Comparison of ENCODE assay signal across 20 cellular contexts in genomic region chr11:766106-766940, GRCh38. TPM values are rescaled to one million over a fixed set of nuclear protein-coding genes. Genes with fewer than 3 reads are reported as not detected.
DNase-seq lines count a peak whose midpoint lies in the region; ATAC-seq, FAIRE-seq and TF ChIP-seq lines count a peak whose summit lies in the region.
"Had no signal": no experiment of that assay in that cellular context is flagged by ENCODE, and none has a peak within 500 bp of the region (broad histone marks: within the 10 kb centered on the region; RNA-seq: fewer than 3 reads in every experiment).

No MANE protein-coding gene starts in this region.

- H3K79me1 ChIP-seq in IMR-90 (ENCODE audit: low read depth in 1 of 2, low read length in 2 of 2) = peaks cover 5 to 55% of the 10 kb centered on the region in 2 experiments

- in situ Hi-C loops in IMR-90 (cut with MboI; ENCODE audit: low sequenced_read_pairs) = no loop called here

- H2BK20ac ChIP-seq in IMR-90 (ENCODE audit: low read depth, low read length) = no peak overlapping the region

- POLR2A ChIA-PET in activated CD4-positive, alpha-beta T cell treated with anti-CD3 and anti-CD28 coated beads, Interleukin-2, amount 10 ng/mL, durations not matched to agents 7 days and 5 days (lab: Charles Lee) = no interaction called here
- POLR2A ChIA-PET in IMR-90 (lab: Charles Lee; ENCODE audit: unreplicated experiment) (no interaction called here), endothelial cell of umbilical vein (lab: Charles Lee) (no interaction called here)

- intact Hi-C loops in IMR-90 (cut with micrococcal nuclease) (no loop called here), endothelial cell of umbilical vein (cut with micrococcal nuclease) (no loop called here)

- H2BK15ac ChIP-seq in IMR-90 (ENCODE audit: low read depth, low read length) = no peak overlapping the region

- no peak overlapping the region for H4K91ac ChIP-seq in IMR-90 (ENCODE audit: insufficient read depth, low read depth, low read length)

- CTCF ChIA-PET in activated CD4-positive, alpha-beta T cell treated with anti-CD3 and anti-CD28 coated beads, Interleukin-2, amount 10 ng/mL, durations not matched to agents 7 days and 5 days (lab: Charles Lee) = interaction anchor here (0.7 to 1.7 kb wide), 3 partner anchors 17 to 516 kb away, joined by 3 to 4 read pairs (median 4); no protein-coding TSS in a partner anchor
- CTCF ChIA-PET in IMR-90 (lab: Yijun Ruan, JAX) = no interaction called here
- CTCF ChIA-PET in endothelial cell of umbilical vein (lab: Charles Lee) = interaction anchor here (1.3 to 1.7 kb wide), 3 partner anchors 9 to 10 kb away, joined by 3 to 5 read pairs (median 4); no protein-coding TSS in a partner anchor

- ATAC-seq in IMR-90 (ENCODE audit: low read depth) (no peak), GM19328 (IDR thresholded peaks at IDR 0.05; ENCODE audit: unreplicated experiment) (no peak), HG03135 (IDR thresholded peaks at IDR 0.05; ENCODE audit: unreplicated experiment) (no peak)

- BruUV-seq in IMR-90 (replicated peaks; lab: Mats Ljungman, UMichigan) (no TSS peak), endothelial cell of umbilical vein (replicated peaks; lab: Mats Ljungman, UMichigan) (no TSS peak)

- peaks cover 3% of the 10 kb centered on the region; the same call in 1 of the 2 replicates for H3K9me1 ChIP-seq in IMR-90 (ENCODE audit: insufficient read depth, low read length)
- no peaks in the 10 kb centered on the region for H3K9me1 ChIP-seq in endothelial cell of umbilical vein (replicated peaks; ENCODE audit: control insufficient read depth, extremely low read depth, insufficient read depth, low read length)

- H3K9ac ChIP-seq in IMR-90 (ENCODE audit: low read depth, low read length) (no peak overlapping the region), endothelial cell of umbilical vein (replicated peaks; ENCODE audit: extremely low read depth, insufficient read depth, low read length) (no peak overlapping the region)

- no peak overlapping the region for H3K4me3 ChIP-seq in IMR-90 (ENCODE audit: insufficient read depth, low read depth, low read length)
- no peak overlapping the region for H3K4me3 ChIP-seq in endothelial cell of umbilical vein (replicated peaks in 1 of 3; ENCODE audit: insufficient read depth in 1 of 3, low read depth in 1 of 3, low read length in 3 of 3)
- H3K4me3 ChIP-seq: right atrium auricular region, uterus had no signal

- H4K20me1 ChIP-seq in IMR-90 (ENCODE audit: insufficient read depth, low read length) (peaks cover 52% of the 10 kb centered on the region), endothelial cell of umbilical vein (replicated peaks; ENCODE audit: control insufficient read depth, extremely low read depth, insufficient read depth, low read length) (no peaks in the 10 kb centered on the region)

- peaks cover 4% of the 10 kb centered on the region for H3K4me1 Mint-ChIP-seq in activated CD4-positive, alpha-beta T cell treated with anti-CD3 and anti-CD28 coated beads, Interleukin-2, amount 10 ng/mL, durations not matched to agents 7 days and 5 days
- H3K4me1 Mint-ChIP-seq: endodermal cell had no signal

- H2BK120ac ChIP-seq in IMR-90 (ENCODE audit: low read depth, low read length) = no peak overlapping the region

- H3K4me2 ChIP-seq in IMR-90 (ENCODE audit: low read depth, low read length) = no peak overlapping the region
- H3K4me2 ChIP-seq in endothelial cell of umbilical vein (ENCODE audit: insufficient read depth, low read length) = no peak overlapping the region

- no peaks in the 10 kb centered on the region for H3K27me3 Mint-ChIP-seq in activated CD4-positive, alpha-beta T cell treated with anti-CD3 and anti-CD28 coated beads, Interleukin-2, amount 10 ng/mL, durations not matched to agents 7 days and 5 days

- no peak overlapping the region for H3K18ac ChIP-seq in IMR-90 (ENCODE audit: low read depth, low read length)

- no peaks in the 10 kb centered on the region for H3K27me3 ChIP-seq in IMR-90 (ENCODE audit: control insufficient read depth, insufficient read depth, low read length)
- no peaks in the 10 kb centered on the region for H3K27me3 ChIP-seq in endothelial cell of umbilical vein (ENCODE audit: control insufficient read depth in 2 of 2, insufficient read depth in 2 of 2, low read length in 2 of 2)
- H3K27me3 ChIP-seq: right atrium auricular region, uterus had no signal

- H2BK5ac ChIP-seq in IMR-90 (ENCODE audit: low read depth, low read length, poor library complexity, severe bottlenecking) = no peak overlapping the region

- H3K9me3 ChIP-seq in IMR-90 (ENCODE audit: control insufficient read depth, insufficient read depth, low read length) (no peaks in the 10 kb centered on the region), endothelial cell of umbilical vein (replicated peaks; ENCODE audit: control insufficient read depth, insufficient read depth, low read length) (no peaks in the 10 kb centered on the region)
- H3K9me3 ChIP-seq: right atrium auricular region, uterus had no signal

- DNase-seq in activated CD4-positive, alpha-beta T cell treated with anti-CD3 and anti-CD28 coated beads, Interleukin-2, amount 10 ng/mL, durations not matched to agents 7 days and 5 days = no peak
- DNase-seq in activated CD4-positive, alpha-beta T cell treated with anti-CD3 and anti-CD28 coated beads for 1 hour = no peak
- DNase-seq in IMR-90 = no peak
- DNase-seq in endothelial cell of umbilical vein (ENCODE audit: low read depth, low spot score) = no peak
- DNase-seq: cerebellar nuclear complex, endodermal cell, HCEC 1CT, kidney, NCI-H187 treated with DMSO at 0.1 percent for 48 hours, SHP77 treated with DMSO at 0.1 percent for 48 hours, uterus had no signal

- no peak overlapping the region for H3K56ac ChIP-seq in IMR-90 (ENCODE audit: extremely low read depth, insufficient read depth, low read length)

- H3K23ac ChIP-seq in IMR-90 (ENCODE audit: low read depth, low read length) = no peak overlapping the region

- TF ChIP-seq POLR2A in IMR-90 (IDR thresholded peaks at IDR 0.05; ENCODE audit: low read depth, low read length) (no peak), endothelial cell of umbilical vein (IDR thresholded peaks at IDR 0.05; ENCODE audit: low read depth, low read length) (peak; percentile 8)

- peak overlapping the region; percentile 27 for H3K27ac Mint-ChIP-seq in activated CD4-positive, alpha-beta T cell treated with anti-CD3 and anti-CD28 coated beads, Interleukin-2, amount 10 ng/mL, durations not matched to agents 7 days and 5 days
- H3K27ac Mint-ChIP-seq: activated T-helper 1 cell treated with anti-CD3 and anti-CD28 coated beads, Interleukin-12 subunit alpha, Interleukin-12 subunit beta, Interleukin-2, Interleukin-4 antibody, amounts not matched to agents 30 ng/mL and 10 ng/mL and 1 ng/mL, durations not matched to agents 14 hours and 24 hours and 36 hours had no signal

- dilution Hi-C loops in IMR-90 (cut with HindIII; ENCODE audit: low sequenced_read_pairs, unreplicated experiment) = no loop called here
- dilution Hi-C loops in endothelial cell of umbilical vein (cut with MboI; ENCODE audit: extremely low pct_ligation_motif_present, low sequenced_read_pairs) = no loop called here

- H3K79me2 ChIP-seq in endothelial cell of umbilical vein (ENCODE audit: control insufficient read depth, insufficient read depth, low read length) = no peaks in the 10 kb centered on the region

- H3K27ac ChIP-seq in IMR-90 (ENCODE audit: insufficient read depth, low read length) (no peak overlapping the region), endothelial cell of umbilical vein (ENCODE audit: insufficient read depth, low read depth, low read length) (no peak overlapping the region)
- H3K27ac ChIP-seq: right atrium auricular region, uterus had no signal

- no peak for TF ChIP-seq RAD21 in IMR-90 (IDR thresholded peaks at IDR 0.05; ENCODE audit: low read length)

- no peak for FAIRE-seq in endothelial cell of umbilical vein (lab: Jason Lieb, UNC)
- FAIRE-seq: GM18507, kidney had no signal

- no peak overlapping the region for H2AK5ac ChIP-seq in IMR-90 (ENCODE audit: low read depth, low read length)

- H2AK9ac ChIP-seq in IMR-90 (replicated peaks; ENCODE audit: low read depth, low read length, poor library complexity) = no peak overlapping the region

- peak overlapping the region; percentile 52 for H2AFZ ChIP-seq in IMR-90 (replicated peaks; ENCODE audit: low read length, poor library complexity)
- no peak overlapping the region for H2AFZ ChIP-seq in endothelial cell of umbilical vein (ENCODE audit: low read depth, low read length)

- no peak overlapping the region for H4K8ac ChIP-seq in IMR-90 (ENCODE audit: low read depth in 2 of 2, low read length in 2 of 2)

- H3K4ac ChIP-seq in IMR-90 (ENCODE audit: low read depth, low read length) = no peak overlapping the region

- H3K14ac ChIP-seq in IMR-90 (replicated peaks; ENCODE audit: low read depth, low read length) = no peak overlapping the region

- H3K36me3 ChIP-seq in IMR-90 (ENCODE audit: control insufficient read depth, insufficient read depth, low read length) (peaks cover 64% of the 10 kb centered on the region), endothelial cell of umbilical vein (ENCODE audit: control insufficient read depth in 2 of 2, extremely low read depth in 1 of 2, insufficient read depth in 2 of 2, low read length in 2 of 2) (peaks cover 16 to 38% of the 10 kb centered on the region in 2 experiments)
- H3K36me3 ChIP-seq: uterus had no signal

- peaks cover 19% of the 10 kb centered on the region for H3K36me3 Mint-ChIP-seq in activated CD4-positive, alpha-beta T cell treated with anti-CD3 and anti-CD28 coated beads, Interleukin-2, amount 10 ng/mL, durations not matched to agents 7 days and 5 days (ENCODE audit: low read depth)

- peaks cover 5% of the 10 kb centered on the region for H3K4me1 ChIP-seq in IMR-90 (ENCODE audit: control insufficient read depth, insufficient read depth, low read length)
- H3K4me1 ChIP-seq in endothelial cell of umbilical vein (ENCODE audit: control insufficient read depth, extremely low read depth, insufficient read depth, low read length) = no peaks in the 10 kb centered on the region
- H3K4me1 ChIP-seq: right atrium auricular region, uterus had no signal

- H3K9me3 Mint-ChIP-seq in activated CD4-positive, alpha-beta T cell treated with anti-CD3 and anti-CD28 coated beads, Interleukin-2, amount 10 ng/mL, durations not matched to agents 7 days and 5 days = no peaks in the 10 kb centered on the region
- H3K9me3 Mint-ChIP-seq: activated T-helper 1 cell treated with anti-CD3 and anti-CD28 coated beads, Interleukin-12 subunit alpha, Interleukin-12 subunit beta, Interleukin-2, Interleukin-4 antibody, amounts not matched to agents 30 ng/mL and 10 ng/mL and 1 ng/mL, durations not matched to agents 14 hours and 24 hours and 36 hours; endodermal cell had no signal

- TF ChIP-seq CTCF in IMR-90 (conservative IDR thresholded peaks at IDR 0.05; ENCODE audit: low read depth, low read length) = no peak
- TF ChIP-seq CTCF in endothelial cell of umbilical vein (IDR thresholded peaks at IDR 0.05; ENCODE audit: extremely low read depth in 1 of 2, insufficient read depth in 1 of 2, low read depth in 1 of 2, low read length in 2 of 2) = no peak

- H3K4me3 Mint-ChIP-seq in activated CD4-positive, alpha-beta T cell treated with anti-CD3 and anti-CD28 coated beads, Interleukin-2, amount 10 ng/mL, durations not matched to agents 7 days and 5 days = no peak overlapping the region
- H3K4me3 Mint-ChIP-seq: activated T-helper 1 cell treated with anti-CD3 and anti-CD28 coated beads, Interleukin-12 subunit alpha, Interleukin-12 subunit beta, Interleukin-2, Interleukin-4 antibody, amounts not matched to agents 30 ng/mL and 10 ng/mL and 1 ng/mL, durations not matched to agents 14 hours and 24 hours and 36 hours; CD14-positive monocyte; endodermal cell had no signal

- no peak overlapping the region for H4K5ac ChIP-seq in IMR-90 (ENCODE audit: low read depth, low read length)

- WGBS in IMR-90 (ENCODE audit: extremely low coverage in 2 of 2, insufficient read length in 1 of 2), 2 experiments = no CpG with 5 or more reads among the region's 11 CpGs

RNA-seq across cellular contexts. Expression of gene GATD1, which starts 11.0 kb away (rescaled TPM):
- total RNA-seq in activated CD4-positive, alpha-beta T cell treated with anti-CD3 and anti-CD28 coated beads, Interleukin-2, amount 10 ng/mL, durations not matched to agents 7 days and 5 days = 10 to 100 TPM; 58.2 to 62.1 TPM
- total RNA-seq in IMR-90 (2012; rRNA removed) (3.0 and 4.2 TPM in 2 replicates), endothelial cell of umbilical vein (78.5 and 83.1 TPM in 2 replicates)
- polyA plus RNA-seq in IMR-90 (2012; rRNA removed) (48.1 and 52.5 TPM in 2 replicates), endothelial cell of umbilical vein (70.6 and 90.8 TPM in 2 replicates)
- polyA plus RNA-seq in IMR-90 (2012; cell fraction: cytosol; rRNA removed) = 61.4 and 99.9 TPM in 2 replicates
- polyA plus RNA-seq in IMR-90 (2012; cell fraction: nucleus; rRNA removed; ENCODE audit: low replicate concordance) = 288 and 910 TPM in 2 replicates
- polyA plus RNA-seq in endothelial cell of umbilical vein (2011; cell fraction: cytosol; rRNA removed) = 23.5 and 35.8 TPM in 2 replicates
- 157 and 166 TPM in 2 replicates for polyA plus RNA-seq in endothelial cell of umbilical vein (2011; cell fraction: nucleus; rRNA removed)
- polyA plus RNA-seq in endothelial cell of umbilical vein (2012) = 27.8 and 37.9 TPM in 2 replicates
- polyA minus RNA-seq in endothelial cell of umbilical vein = 25.3 and 36.3 TPM in 2 replicates
- polyA minus RNA-seq in endothelial cell of umbilical vein (2011; cell fraction: cytosol; rRNA and poly(A)+ RNA removed) = 27.4 TPM
- 34.0 and 37.3 TPM in 2 replicates for polyA minus RNA-seq in endothelial cell of umbilical vein (2011; cell fraction: nucleus; rRNA and poly(A)+ RNA removed)

RNA-seq across cellular contexts. Expression of gene TALDO1, which starts 19.1 kb away (rescaled TPM):
- total RNA-seq in activated CD4-positive, alpha-beta T cell treated with anti-CD3 and anti-CD28 coated beads, Interleukin-2, amount 10 ng/mL, durations not matched to agents 7 days and 5 days = 100 to 1,000 TPM; 219 to 268 TPM
- total RNA-seq in IMR-90 (2012; rRNA removed) (147 and 156 TPM in 2 replicates), endothelial cell of umbilical vein (287 and 294 TPM in 2 replicates)
- polyA plus RNA-seq in IMR-90 (2012; rRNA removed) (210 and 228 TPM in 2 replicates), endothelial cell of umbilical vein (184 and 211 TPM in 2 replicates)
- polyA plus RNA-seq in IMR-90 (2012; cell fraction: cytosol; rRNA removed) = 201 and 282 TPM in 2 replicates
- polyA plus RNA-seq in IMR-90 (2012; cell fraction: nucleus; rRNA removed; ENCODE audit: low replicate concordance) = 134 and 144 TPM in 2 replicates
- 234 and 253 TPM in 2 replicates for polyA plus RNA-seq in endothelial cell of umbilical vein (2011; cell fraction: cytosol; rRNA removed)
- 146 and 149 TPM in 2 replicates for polyA plus RNA-seq in endothelial cell of umbilical vein (2011; cell fraction: nucleus; rRNA removed)
- polyA plus RNA-seq in endothelial cell of umbilical vein (2012) = 262 and 325 TPM in 2 replicates
- 79.6 and 84.8 TPM in 2 replicates for polyA minus RNA-seq in endothelial cell of umbilical vein
- 117 TPM for polyA minus RNA-seq in endothelial cell of umbilical vein (2011; cell fraction: cytosol; rRNA and poly(A)+ RNA removed)
- 19.6 and 30.7 TPM in 2 replicates for polyA minus RNA-seq in endothelial cell of umbilical vein (2011; cell fraction: nucleus; rRNA and poly(A)+ RNA removed)

RNA-seq across cellular contexts. Expression of gene CEND1, which starts 23.6 kb away (rescaled TPM):
- under 1 TPM; 0.20 to 0.60 TPM for total RNA-seq in activated CD4-positive, alpha-beta T cell treated with anti-CD3 and anti-CD28 coated beads, Interleukin-2, amount 10 ng/mL, durations not matched to agents 7 days and 5 days
- 0.83 and 0.90 TPM in 2 replicates for total RNA-seq in IMR-90 (2012; rRNA removed)
- polyA plus RNA-seq in IMR-90 (2012; rRNA removed) = 4.0 and 5.0 TPM in 2 replicates
- polyA plus RNA-seq in IMR-90 (2012; cell fraction: cytosol; rRNA removed) = 3.3 and 5.1 TPM in 2 replicates
- polyA plus RNA-seq in IMR-90 (2012; cell fraction: nucleus; rRNA removed; ENCODE audit: low replicate concordance) = 1.7 and 3.7 TPM in 2 replicates
- total RNA-seq in endothelial cell of umbilical vein = 0.40 and 0.83 TPM in 2 replicates
- 0.15 and 0.27 TPM in 2 replicates for polyA plus RNA-seq in endothelial cell of umbilical vein
- polyA plus RNA-seq in endothelial cell of umbilical vein (2011; cell fraction: cytosol; rRNA removed) = 0.21 and 0.24 TPM in 2 replicates
- 0.12 and 0.15 TPM in 2 replicates for polyA plus RNA-seq in endothelial cell of umbilical vein (2011; cell fraction: nucleus; rRNA removed)
- polyA plus RNA-seq in endothelial cell of umbilical vein (2012) = 0.89 and 2.1 TPM in 2 replicates
- not detected in 2 replicates for polyA minus RNA-seq in endothelial cell of umbilical vein
- polyA minus RNA-seq in endothelial cell of umbilical vein (2011; cell fraction: cytosol; rRNA and poly(A)+ RNA removed) = not detected
- not detected in 2 replicates for polyA minus RNA-seq in endothelial cell of umbilical vein (2011; cell fraction: nucleus; rRNA and poly(A)+ RNA removed)
- total RNA-seq: endodermal cell, MCF 10A, mesenteric fat pad, NCI-H460 had no signal
- polyA plus RNA-seq: CD14-positive monocyte had no signal

RNA-seq across cellular contexts. Expression of gene SLC25A22, which starts 31.8 kb away (rescaled TPM):
- total RNA-seq in activated CD4-positive, alpha-beta T cell treated with anti-CD3 and anti-CD28 coated beads, Interleukin-2, amount 10 ng/mL, durations not matched to agents 7 days and 5 days = 10 to 100 TPM; 45.9 to 49.1 TPM
- 7.2 and 8.2 TPM in 2 replicates for total RNA-seq in IMR-90 (2012; rRNA removed)
- 41.3 and 48.8 TPM in 2 replicates for polyA plus RNA-seq in IMR-90 (2012; rRNA removed)
- polyA plus RNA-seq in IMR-90 (2012; cell fraction: cytosol; rRNA removed) = 33.9 and 46.7 TPM in 2 replicates
- 73.0 and 204 TPM in 2 replicates for polyA plus RNA-seq in IMR-90 (2012; cell fraction: nucleus; rRNA removed; ENCODE audit: low replicate concordance)
- total RNA-seq in endothelial cell of umbilical vein = 24.9 and 29.3 TPM in 2 replicates
- polyA plus RNA-seq in endothelial cell of umbilical vein = 24.5 and 27.4 TPM in 2 replicates
- 19.3 and 28.7 TPM in 2 replicates for polyA plus RNA-seq in endothelial cell of umbilical vein (2011; cell fraction: cytosol; rRNA removed)
- polyA plus RNA-seq in endothelial cell of umbilical vein (2011; cell fraction: nucleus; rRNA removed) = 50.4 and 51.6 TPM in 2 replicates
- 18.6 and 26.3 TPM in 2 replicates for polyA plus RNA-seq in endothelial cell of umbilical vein (2012)
- polyA minus RNA-seq in endothelial cell of umbilical vein = 15.4 and 17.1 TPM in 2 replicates
- polyA minus RNA-seq in endothelial cell of umbilical vein (2011; cell fraction: cytosol; rRNA and poly(A)+ RNA removed) = 16.0 TPM
- 11.9 and 13.3 TPM in 2 replicates for polyA minus RNA-seq in endothelial cell of umbilical vein (2011; cell fraction: nucleus; rRNA and poly(A)+ RNA removed)

RNA-seq across cellular contexts. Expression of gene PIDD1, which starts 38.7 kb away (rescaled TPM):
- 10 to 100 TPM; 47.9 to 60.4 TPM for total RNA-seq in activated CD4-positive, alpha-beta T cell treated with anti-CD3 and anti-CD28 coated beads, Interleukin-2, amount 10 ng/mL, durations not matched to agents 7 days and 5 days
- total RNA-seq in IMR-90 (2012; rRNA removed) = 0.56 and 1.3 TPM in 2 replicates
- polyA plus RNA-seq in IMR-90 (2012; rRNA removed) = 16.4 and 20.3 TPM in 2 replicates
- polyA plus RNA-seq in IMR-90 (2012; cell fraction: cytosol; rRNA removed) = 8.2 and 12.3 TPM in 2 replicates
- polyA plus RNA-seq in IMR-90 (2012; cell fraction: nucleus; rRNA removed; ENCODE audit: low replicate concordance) = 104 and 312 TPM in 2 replicates
- total RNA-seq in endothelial cell of umbilical vein = 30.6 and 30.7 TPM in 2 replicates
- 28.2 and 41.0 TPM in 2 replicates for polyA plus RNA-seq in endothelial cell of umbilical vein
- 8.8 and 15.4 TPM in 2 replicates for polyA plus RNA-seq in endothelial cell of umbilical vein (2011; cell fraction: cytosol; rRNA removed)
- polyA plus RNA-seq in endothelial cell of umbilical vein (2011; cell fraction: nucleus; rRNA removed) = 131 and 144 TPM in 2 replicates
- 11.5 and 15.5 TPM in 2 replicates for polyA plus RNA-seq in endothelial cell of umbilical vein (2012)
- polyA minus RNA-seq in endothelial cell of umbilical vein = 8.9 and 15.2 TPM in 2 replicates
- polyA minus RNA-seq in endothelial cell of umbilical vein (2011; cell fraction: cytosol; rRNA and poly(A)+ RNA removed) = 5.0 TPM
- polyA minus RNA-seq in endothelial cell of umbilical vein (2011; cell fraction: nucleus; rRNA and poly(A)+ RNA removed) = 21.0 and 35.2 TPM in 2 replicates

Comparison
In these comparisons a context has a peak if more than half of its experiments do, and no peak if none do; other contexts are left out.
1. RNA of gene GATD1, which starts 11.0 kb away (total RNA-seq): 78.5 to 83.1 TPM in endothelial cell of umbilical vein and 58.2 to 62.1 TPM in activated CD4-positive, alpha-beta T cell treated with anti-CD3 and anti-CD28 coated beads, Interleukin-2, amount 10 ng/mL, durations not matched to agents 7 days and 5 days; 3.0 to 4.2 TPM in IMR-90; every median in the first group is over 10 times any median in the second.